13 cellular contexts compared by ENCODE assay signal in genomic region chr6:147774856-147775255, GRCh38.
DNase-seq lines count a peak whose midpoint lies in the region; ATAC-seq and TF ChIP-seq lines count a peak whose summit lies in the region.
"Had no signal": no experiment of that assay in that cellular context is flagged by ENCODE, and none has a peak within 500 bp of the region (broad histone marks: within the 10 kb centered on the region; RNA-seq: fewer than 3 reads in every experiment).

No MANE protein-coding gene starts in this region.

- no peak overlapping the region for H3K4me2 ChIP-seq in DOHH2 (ENCODE audit: low read length)
- H3K4me2 ChIP-seq in HCT116 (ENCODE audit: low read length): no peak overlapping the region
- no peak overlapping the region for H3K4me2 ChIP-seq in mammary epithelial cell (ENCODE audit: insufficient read depth, low read depth, low read length)
- no peak overlapping the region for H3K4me2 ChIP-seq in mesendoderm (ENCODE audit: low read length)

- H4K8ac ChIP-seq in mesendoderm (ENCODE audit: low read depth, low read length): no peak overlapping the region

- in situ Hi-C loops in mammary epithelial cell (cut with MboI; ENCODE audit: low sequenced_read_pairs in 2 of 2): no loop called here

- no TSS peak for BruUV-seq in HCT116 (replicated peaks; lab: Mats Ljungman, UMichigan)
- BruUV-seq in mammary epithelial cell (replicated peaks; lab: Mats Ljungman, UMichigan): no TSS peak

- no peaks in the 10 kb centered on the region for H3K9me2 ChIP-seq in DOHH2 (replicated peaks; ENCODE audit: control insufficient read depth, low read length)
- no peaks in the 10 kb centered on the region for H3K9me2 ChIP-seq in HCT116 (ENCODE audit: insufficient read depth)

- POLR2A ChIA-PET in HCT116 (lab: Charles Lee): no interaction called here

- RAD21 ChIA-PET in HCT116 (lab: Charles Lee; ENCODE audit: low non-redundant PET in 1 of 2, low total read pairs in 2 of 2, uncharacterized antibody in 2 of 2, unreplicated experiment in 2 of 2): no interaction called here

- 71% methylated on average over 3 of the region's 3 CpGs for WGBS in mammary epithelial cell (ENCODE audit: low coverage, missing lambda C conversion rate)
- WGBS in mesendoderm (ENCODE audit: extremely low coverage, insufficient coverage, low lambda C conversion rate): no CpG with 5 or more reads among the region's 3 CpGs

- H3K4me1 ChIP-seq in DOHH2 (ENCODE audit: control insufficient read depth, low read length): no peaks in the 10 kb centered on the region
- no peaks in the 10 kb centered on the region for H3K4me1 ChIP-seq in HCT116 (ENCODE audit: control insufficient read depth in 1 of 2, insufficient read depth in 2 of 2, low read length in 2 of 2)
- H3K4me1 ChIP-seq in mammary epithelial cell (ENCODE audit: insufficient read depth, low read length): no peaks in the 10 kb centered on the region
- H3K4me1 ChIP-seq in mesendoderm (ENCODE audit: control insufficient read depth, low read depth, low read length): no peaks in the 10 kb centered on the region

- no peak overlapping the region for H3K27ac ChIP-seq in DOHH2 (ENCODE audit: low read depth, low read length)
- no peak overlapping the region for H3K27ac ChIP-seq in HCT116 (ENCODE audit: low read depth, low read length)
- H3K27ac ChIP-seq in mammary epithelial cell (ENCODE audit: insufficient read depth, low read depth, low read length): no peak overlapping the region
- H3K27ac ChIP-seq in mesendoderm (ENCODE audit: low read depth, low read length): no peak overlapping the region
- H3K27ac ChIP-seq: epithelial cell of prostate had no signal

- H2BK120ac ChIP-seq in mesendoderm (ENCODE audit: low read depth, low read length): no peak overlapping the region

- no peak for TF ChIP-seq RAD21 in HCT116 (IDR thresholded peaks at IDR 0.05; ENCODE audit: low read depth)

- H4K20me1 ChIP-seq in DOHH2 (ENCODE audit: control insufficient read depth, insufficient read depth, low read depth, low read length): no peaks in the 10 kb centered on the region
- no peaks in the 10 kb centered on the region for H4K20me1 ChIP-seq in HCT116 (ENCODE audit: insufficient read depth)
- no peaks in the 10 kb centered on the region for H4K20me1 ChIP-seq in mammary epithelial cell (ENCODE audit: insufficient read depth, low read length)

- no peak overlapping the region for H3K4ac ChIP-seq in mesendoderm (ENCODE audit: low read depth, low read length)

- no peak overlapping the region for H3K23ac ChIP-seq in mesendoderm (ENCODE audit: low read length)

- ATAC-seq in HCT116 (no peak), HG03175 (IDR thresholded peaks at IDR 0.05; ENCODE audit: unreplicated experiment) (no peak)

- H2BK15ac ChIP-seq in mesendoderm (replicated peaks; ENCODE audit: low read depth): no peak overlapping the region

- no peak overlapping the region for H3K9ac ChIP-seq in HCT116 (ENCODE audit: low read length)
- no peak overlapping the region for H3K9ac ChIP-seq in mammary epithelial cell (ENCODE audit: insufficient read depth, low read length)
- H3K9ac ChIP-seq in mesendoderm (ENCODE audit: low read length): no peak overlapping the region

- H3K56ac ChIP-seq in mesendoderm (ENCODE audit: low read length): no peak overlapping the region

- H2BK5ac ChIP-seq in mesendoderm (ENCODE audit: low read length): no peak overlapping the region

- TF ChIP-seq POLR2A in HCT116 (IDR thresholded peaks at IDR 0.05; ENCODE audit: borderline replicate concordance, extremely low read depth, insufficient read depth, insufficient read length): no peak

- TF ChIP-seq CTCF in DOHH2 (IDR thresholded peaks at IDR 0.05; ENCODE audit: low read depth, low read length, poor library complexity, severe bottlenecking) (peak; percentile 17), HCT116 (IDR thresholded peaks at IDR 0.05 in 2 of 3, conservative IDR thresholded peaks at IDR 0.05 in 1 of 3; ENCODE audit: borderline replicate concordance in 1 of 3, insufficient read depth in 1 of 3, low read depth in 2 of 3, low read length in 2 of 3) (peak in 2 of 3 experiments; percentile 54 to 59; a peak in 4 of 6 replicates), mammary epithelial cell (conservative IDR thresholded peaks at IDR 0.05 in 1 of 2, IDR thresholded peaks at IDR 0.05 in 1 of 2; ENCODE audit: extremely low read depth in 1 of 2, insufficient read depth in 1 of 2, low read depth in 1 of 2, low read length in 2 of 2) (peak; percentile 24 to 25)

- DNase-seq in HCT116 (ENCODE audit: low read depth, low spot score) (no peak), mammary epithelial cell (no peak), mesendoderm (peak; percentile 59), HT-29 (ENCODE audit: low spot score) (no peak)
- no peak for DNase-seq in stimulated activated CD8-positive, alpha-beta memory T cell treated with anti-CD3 and anti-CD28 coated beads, Interleukin-4, amount 100 ng/mL, for 48 hours
- DNase-seq: activated naive CD4-positive, alpha-beta T cell treated with anti-CD3 and anti-CD28 coated beads, Interleukin-2, amount 10 ng/mL, durations not matched to agents 7 days and 5 days; CD8-positive, alpha-beta memory T cell; central memory CD4-positive, alpha-beta T cell; NCI-H1436 treated with DMSO at 0.1 percent for 48 hours; NCI-H774 had no signal

- H3K27me3 ChIP-seq in DOHH2 (ENCODE audit: control insufficient read depth, low read length): no peaks in the 10 kb centered on the region
- H3K27me3 ChIP-seq in HCT116 (ENCODE audit: insufficient read depth, low read length): no peaks in the 10 kb centered on the region
- H3K27me3 ChIP-seq in mammary epithelial cell (ENCODE audit: insufficient read depth, low read length): no peaks in the 10 kb centered on the region
- no peaks in the 10 kb centered on the region for H3K27me3 ChIP-seq in mesendoderm (ENCODE audit: insufficient read depth, low read length, poor library complexity)

- H3K36me3 ChIP-seq in DOHH2 (ENCODE audit: control insufficient read depth, low read length) (no peaks in the 10 kb centered on the region), HCT116 (ENCODE audit: control insufficient read depth in 1 of 2, insufficient read depth in 2 of 2, low read length in 2 of 2) (no peaks in the 10 kb centered on the region), mammary epithelial cell (ENCODE audit: insufficient read depth, low read length) (no peaks in the 10 kb centered on the region), mesendoderm (ENCODE audit: control insufficient read depth, insufficient read depth, low read length) (no peaks in the 10 kb centered on the region)

- intact Hi-C loops in HCT116 (cut with micrococcal nuclease) (no loop called here), mammary epithelial cell (cut with micrococcal nuclease) (loop anchor here (2.0 kb wide), 1 partner anchor 196 kb away; no protein-coding TSS in a partner anchor)

- no peaks in the 10 kb centered on the region for H3K79me1 ChIP-seq in mesendoderm (ENCODE audit: low read length)

- no peaks in the 10 kb centered on the region for H3F3A ChIP-seq in DOHH2 (ENCODE audit: control insufficient read depth, insufficient read depth)

- no peak overlapping the region for H3K18ac ChIP-seq in mesendoderm (ENCODE audit: low read length)

- H2AK5ac ChIP-seq in mesendoderm (ENCODE audit: low read length): no peak overlapping the region

- H2AFZ ChIP-seq in HCT116 (ENCODE audit: low read depth, low read length, poor library complexity, severe bottlenecking) (no peak overlapping the region), mammary epithelial cell (ENCODE audit: low read depth, low read length) (no peak overlapping the region)

- H3K9me3 ChIP-seq in DOHH2 (ENCODE audit: control insufficient read depth, insufficient read depth, low read length) (no peaks in the 10 kb centered on the region), HCT116 (ENCODE audit: control insufficient read depth in 1 of 2, insufficient read depth in 1 of 2, low read depth in 1 of 2, low read length in 2 of 2) (no peaks in the 10 kb centered on the region), mammary epithelial cell (replicated peaks; ENCODE audit: insufficient read depth, low read length) (no peaks in the 10 kb centered on the region)

- dilution Hi-C loops in mammary epithelial cell (cut with HindIII; ENCODE audit: low sequenced_read_pairs): no loop called here

- CTCF ChIA-PET in HCT116 (lab: Charles Lee) (interaction anchor here (0.7 to 0.8 kb wide), 2 partner anchors 10 to 14 kb away, joined by 3 read pairs; no protein-coding TSS in a partner anchor), mammary epithelial cell (lab: Charles Lee; ENCODE audit: low non-redundant PET) (no interaction called here)

- no peak overlapping the region for H3K4me3 ChIP-seq in DOHH2 (ENCODE audit: low read length)
- H3K4me3 ChIP-seq in HCT116 (replicated peaks in 1 of 2; ENCODE audit: low read depth in 1 of 2, low read length in 2 of 2): no peak overlapping the region
- no peak overlapping the region for H3K4me3 ChIP-seq in mammary epithelial cell (replicated peaks in 1 of 3; ENCODE audit: insufficient read depth in 1 of 3, low read depth in 2 of 3, low read length in 3 of 3)
- H3K4me3 ChIP-seq in mesendoderm (ENCODE audit: low read length): no peak overlapping the region

- H4K5ac ChIP-seq in mesendoderm (ENCODE audit: low read length): no peak overlapping the region

- no peaks in the 10 kb centered on the region for H3K79me2 ChIP-seq in DOHH2 (ENCODE audit: control insufficient read depth, low read length)
- H3K79me2 ChIP-seq in HCT116 (ENCODE audit: insufficient read depth, low read length): no peaks in the 10 kb centered on the region
- no peaks in the 10 kb centered on the region for H3K79me2 ChIP-seq in mammary epithelial cell (ENCODE audit: insufficient read depth, low read length)
- H3K79me2 ChIP-seq in mesendoderm (ENCODE audit: control insufficient read depth, insufficient read depth, low read length): no peaks in the 10 kb centered on the region

TF ChIP-seq in HCT116, 20 proteins besides CTCF, POLR2A, EP300 and RAD21 (continues in another document):
- TF ChIP-seq, protein P1, sequence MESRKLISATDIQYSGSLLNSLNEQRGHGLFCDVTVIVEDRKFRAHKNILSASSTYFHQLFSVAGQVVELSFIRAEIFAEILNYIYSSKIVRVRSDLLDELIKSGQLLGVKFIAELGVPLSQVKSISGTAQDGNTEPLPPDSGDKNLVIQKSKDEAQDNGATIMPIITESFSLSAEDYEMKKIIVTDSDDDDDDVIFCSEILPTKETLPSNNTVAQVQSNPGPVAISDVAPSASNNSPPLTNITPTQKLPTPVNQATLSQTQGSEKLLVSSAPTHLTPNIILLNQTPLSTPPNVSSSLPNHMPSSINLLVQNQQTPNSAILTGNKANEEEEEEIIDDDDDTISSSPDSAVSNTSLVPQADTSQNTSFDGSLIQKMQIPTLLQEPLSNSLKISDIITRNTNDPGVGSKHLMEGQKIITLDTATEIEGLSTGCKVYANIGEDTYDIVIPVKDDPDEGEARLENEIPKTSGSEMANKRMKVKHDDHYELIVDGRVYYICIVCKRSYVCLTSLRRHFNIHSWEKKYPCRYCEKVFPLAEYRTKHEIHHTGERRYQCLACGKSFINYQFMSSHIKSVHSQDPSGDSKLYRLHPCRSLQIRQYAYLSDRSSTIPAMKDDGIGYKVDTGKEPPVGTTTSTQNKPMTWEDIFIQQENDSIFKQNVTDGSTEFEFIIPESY (IDR thresholded peaks at IDR 0.05; ENCODE audit: extremely low read depth, insufficient replicate concordance, low read length): no peak
- no peak for TF ChIP-seq CEBPB (IDR thresholded peaks at IDR 0.05; ENCODE audit: low read depth)
- no peak for TF ChIP-seq YY1 (IDR thresholded peaks at IDR 0.05; ENCODE audit: extremely low read depth, insufficient replicate concordance, low read depth, low read length)
